Comparison of ENCODE assay signal across 8 cellular contexts in genomic region chr21:45287438-45288391, GRCh38. TPM values are rescaled to one million over a fixed set of nuclear protein-coding genes. Genes with fewer than 3 reads are reported as not detected.
DNase-seq lines count a peak whose midpoint lies in the region; ATAC-seq, FAIRE-seq and TF ChIP-seq lines count a peak whose summit lies in the region.

Gene POFUT2 (minus strand): TSS chr21:45287895. CDS start chr21:45287871, 24 bp downstream.

- peak within 1 kb of the TSS; percentile 79 for H3K4ac ChIP-seq in IMR-90 (ENCODE audit: low read depth, low read length)

- peaks cover 33% of the 10 kb centered on the region for H3K36me3 ChIP-seq in IMR-90 (ENCODE audit: control insufficient read depth, insufficient read depth, low read length)
- H3K36me3 ChIP-seq in OCI-LY3 (replicated peaks; ENCODE audit: low read depth, low read length) = peaks cover 7% of the 10 kb centered on the region
- H3K36me3 ChIP-seq in endodermal cell (ENCODE audit: control insufficient read depth, insufficient read depth, low read length) = peaks cover 40% of the 10 kb centered on the region
- H3K36me3 ChIP-seq in mesodermal cell (ENCODE audit: control insufficient read depth, insufficient read depth, low read length) = peaks cover 51% of the 10 kb centered on the region

- H3K9ac ChIP-seq in IMR-90 (ENCODE audit: low read depth, low read length) = peak within 1 kb of the TSS; percentile 89
- peak within 1 kb of the TSS; percentile 57 for H3K9ac ChIP-seq in OCI-LY3 (ENCODE audit: low read length)
- H3K9ac ChIP-seq in endodermal cell (ENCODE audit: extremely low read depth, low read length, poor library complexity, severe bottlenecking) = peak within 1 kb of the TSS; percentile 77

- 0 out of 2 replicates have a peak, but pooled peaks cover 6% of the 10 kb centered on the region for H3K9me1 ChIP-seq in IMR-90 (ENCODE audit: insufficient read depth, low read length)

- 3% methylated on average over 8 of the region's 90 CpGs; no CpG with 5 or more reads in 1 of the 2 experiments for WGBS in IMR-90 (ENCODE audit: extremely low coverage in 2 of 2, insufficient read length in 1 of 2), 2 experiments
- 0 to 1% methylated on average over 20 to 85 of the region's 90 CpGs for WGBS in endodermal cell (ENCODE audit: insufficient coverage in 1 of 2, insufficient read length in 1 of 2), 2 experiments
- WGBS in mesodermal cell (ENCODE audit: insufficient coverage in 2 of 2), 2 experiments = 0 to 1% methylated on average over 40 to 49 of the region's 90 CpGs

- H3K4me2 ChIP-seq in IMR-90 (ENCODE audit: low read depth, low read length) (peak within 1 kb of the TSS; percentile 96), OCI-LY3 (ENCODE audit: low read length) (peak within 1 kb of the TSS; percentile 62)

- no peaks in the 10 kb centered on the region for H3K27me3 ChIP-seq in IMR-90 (ENCODE audit: control insufficient read depth, insufficient read depth, low read length)
- H3K27me3 ChIP-seq in OCI-LY3 (ENCODE audit: low read depth, low read length) = no peaks in the 10 kb centered on the region
- no peaks in the 10 kb centered on the region for H3K27me3 ChIP-seq in endodermal cell (ENCODE audit: control insufficient read depth, insufficient read depth, low read length, poor library complexity, severe bottlenecking)

- H3K23ac ChIP-seq in IMR-90 (ENCODE audit: low read depth, low read length) = peak within 1 kb of the TSS; percentile 85; the same call in 1 of the 2 replicates

- ATAC-seq in GM21528 (IDR thresholded peaks at IDR 0.05; ENCODE audit: low FRiP score, unreplicated experiment) (peak; percentile 72), IMR-90 (ENCODE audit: low read depth) (peak; percentile 75)

- intact Hi-C loops in IMR-90 (cut with micrococcal nuclease) = no loop called here

- no peak within 1 kb of the TSS for H2BK15ac ChIP-seq in IMR-90 (ENCODE audit: low read depth, low read length)

- H3K9me3 Mint-ChIP-seq in endodermal cell = no peaks in the 10 kb centered on the region

- no peak for FAIRE-seq in D721Med (lab: Jason Lieb, UNC)

- peaks cover 6% of the 10 kb centered on the region; the same call in 1 of the 2 replicates for H3K79me2 ChIP-seq in OCI-LY3 (ENCODE audit: low read length)

- H4K5ac ChIP-seq in IMR-90 (ENCODE audit: low read depth, low read length) = peak within 1 kb of the TSS; percentile 41; the same call in 1 of the 2 replicates

- peak within 1 kb of the TSS; percentile 94 for H2AK5ac ChIP-seq in IMR-90 (ENCODE audit: low read depth, low read length)

- TF ChIP-seq RAD21 in IMR-90 (IDR thresholded peaks at IDR 0.05; ENCODE audit: low read length) = no peak

- peak within 1 kb of the TSS; percentile 97 for H3K27ac ChIP-seq in IMR-90 (ENCODE audit: insufficient read depth, low read length)
- H3K27ac ChIP-seq in OCI-LY3 (ENCODE audit: low read length) = no peak within 1 kb of the TSS
- H3K27ac ChIP-seq in endodermal cell (ENCODE audit: low read depth, low read length) = peak within 1 kb of the TSS; percentile 83
- peak within 1 kb of the TSS; percentile 92 for H3K27ac ChIP-seq in mesodermal cell (ENCODE audit: low read depth, low read length, severe bottlenecking)

- peak; percentile 96 for TF ChIP-seq POLR2A in IMR-90 (IDR thresholded peaks at IDR 0.05; ENCODE audit: low read depth, low read length)

- H4K20me1 ChIP-seq in IMR-90 (ENCODE audit: insufficient read depth, low read length) (peaks cover 45% of the 10 kb centered on the region), OCI-LY3 (ENCODE audit: insufficient read depth, low read length) (no peaks in the 10 kb centered on the region)

- H4K91ac ChIP-seq in IMR-90 (ENCODE audit: insufficient read depth, low read depth, low read length) = peak within 1 kb of the TSS; percentile 72; the same call in 1 of the 2 replicates

- H2AK9ac ChIP-seq in IMR-90 (replicated peaks; ENCODE audit: low read depth, low read length, poor library complexity) = peak within 1 kb of the TSS; percentile 100

- CTCF ChIA-PET in IMR-90 (lab: Yijun Ruan, JAX) = interaction anchor here (0.6 to 1.0 kb wide), 3 partner anchors 147 to 998 kb away, joined by 3 to 4 read pairs (median 3); partner anchors contain the start of genes MCM3AP and YBEY

- POLR2A ChIA-PET in IMR-90 (lab: Charles Lee; ENCODE audit: unreplicated experiment) = interaction anchor here (0.5 to 0.6 kb wide), 5 partner anchors 106 to 338 kb away, joined by 3 to 18 read pairs (median 5); no protein-coding TSS in a partner anchor

- H3K27me3 Mint-ChIP-seq in endodermal cell (ENCODE audit: insufficient read depth) = no peaks in the 10 kb centered on the region

- peaks cover 31 to 67% of the 10 kb centered on the region in 2 experiments; a peak in 3 of 4 replicates for H3K79me1 ChIP-seq in IMR-90 (ENCODE audit: low read depth in 1 of 2, low read length in 2 of 2)

- H3K14ac ChIP-seq in IMR-90 (replicated peaks; ENCODE audit: low read depth, low read length) = peak within 1 kb of the TSS; percentile 57; the same call in 1 of the 2 replicates

- BruUV-seq in IMR-90 (replicated peaks; lab: Mats Ljungman, UMichigan) = no TSS peak

- peak within 1 kb of the TSS; percentile 94 for H2AFZ ChIP-seq in IMR-90 (replicated peaks; ENCODE audit: low read length, poor library complexity)
- no peak within 1 kb of the TSS for H2AFZ ChIP-seq in OCI-LY3 (ENCODE audit: low read depth, low read length)

- no peaks in the 10 kb centered on the region for H3K9me3 ChIP-seq in IMR-90 (ENCODE audit: control insufficient read depth, insufficient read depth, low read length)
- no peaks in the 10 kb centered on the region for H3K9me3 ChIP-seq in OCI-LY3 (ENCODE audit: insufficient read depth, low read length)
- no peaks in the 10 kb centered on the region for H3K9me3 ChIP-seq in endodermal cell (ENCODE audit: control insufficient read depth, low read length)
- no peaks in the 10 kb centered on the region for H3K9me3 ChIP-seq in mesodermal cell (ENCODE audit: control insufficient read depth, low read length)

- H3K18ac ChIP-seq in IMR-90 (ENCODE audit: low read depth, low read length) = peak within 1 kb of the TSS; percentile 48; the same call in 1 of the 2 replicates

- peak within 1 kb of the TSS in 1 of 2 experiments; percentile 90; a peak in 2 of 4 replicates for H4K8ac ChIP-seq in IMR-90 (ENCODE audit: low read depth in 2 of 2, low read length in 2 of 2)

- no peak for TF ChIP-seq CTCF in D721Med (IDR thresholded peaks at IDR 0.05; ENCODE audit: insufficient read depth, missing control alignments)
- 0 out of 2 replicates have a peak, but pooled peaks have one; percentile 15 for TF ChIP-seq CTCF in IMR-90 (conservative IDR thresholded peaks at IDR 0.05; ENCODE audit: low read depth, low read length)
- TF ChIP-seq CTCF in OCI-LY3 (IDR thresholded peaks at IDR 0.05; ENCODE audit: low read depth, low read length) = no peak
- no peak for TF ChIP-seq CTCF in endodermal cell (conservative IDR thresholded peaks at IDR 0.05)

- in situ Hi-C loops in IMR-90 (cut with MboI; ENCODE audit: low sequenced_read_pairs) = loop anchor here (10.0 kb wide), 1 partner anchor 143 kb away; no protein-coding TSS in a partner anchor

- H3K36me3 Mint-ChIP-seq in endodermal cell (ENCODE audit: low read depth) = peaks cover 38% of the 10 kb centered on the region

- peak within 1 kb of the TSS; percentile 88 for H2BK5ac ChIP-seq in IMR-90 (ENCODE audit: low read depth, low read length, poor library complexity, severe bottlenecking)

- H3K27ac Mint-ChIP-seq in endodermal cell = peak within 1 kb of the TSS; percentile 87

- dilution Hi-C loops in IMR-90 (cut with HindIII; ENCODE audit: low sequenced_read_pairs, unreplicated experiment) = no loop called here

- H3K56ac ChIP-seq in IMR-90 (ENCODE audit: extremely low read depth, insufficient read depth, low read length) = no peak within 1 kb of the TSS

- peak within 1 kb of the TSS; percentile 75 for H3K4me3 Mint-ChIP-seq in endodermal cell

- peaks cover 16% of the 10 kb centered on the region for H3K4me1 Mint-ChIP-seq in endodermal cell

- H3K4me3 ChIP-seq in IMR-90 (ENCODE audit: insufficient read depth, low read depth, low read length) (peak within 1 kb of the TSS; percentile 93), OCI-LY3 (ENCODE audit: low read length) (peak within 1 kb of the TSS; percentile 91), endodermal cell (ENCODE audit: low read length) (peak within 1 kb of the TSS; percentile 87), mesodermal cell (ENCODE audit: extremely low read depth, insufficient read depth, low read length, poor library complexity, severe bottlenecking) (peak within 1 kb of the TSS; percentile 82)

- no peak within 1 kb of the TSS for H2BK20ac ChIP-seq in IMR-90 (ENCODE audit: low read depth, low read length)

- peak; percentile 95 for DNase-seq in D721Med (ENCODE audit: insufficient read length, low spot score)
- DNase-seq in IMR-90 = peak; percentile 92
- DNase-seq in activated CD8-positive, alpha-beta memory T cell treated with anti-CD3 and anti-CD28 coated beads, Interleukin-2, amount 50 U/mL, for 4 hours = peak; percentile 99
- peak; percentile 99 for DNase-seq in endodermal cell
- peak; percentile 99 for DNase-seq in stimulated activated CD8-positive, alpha-beta memory T cell treated with anti-CD3 and anti-CD28 coated beads, Interleukin-15, amount 100 ng/mL, for 24 hours (ENCODE audit: low read depth)

- no peak within 1 kb of the TSS for H2BK120ac ChIP-seq in IMR-90 (ENCODE audit: low read depth, low read length)

- H3K4me1 ChIP-seq in IMR-90 (ENCODE audit: control insufficient read depth, insufficient read depth, low read length) (peaks cover 11% of the 10 kb centered on the region), OCI-LY3 (ENCODE audit: low read length) (no peaks in the 10 kb centered on the region), endodermal cell (ENCODE audit: control insufficient read depth, insufficient read depth, low read length) (peaks cover 6% of the 10 kb centered on the region), mesodermal cell (ENCODE audit: control insufficient read depth, insufficient read depth, low read length, poor library complexity, severe bottlenecking) (peaks cover 18% of the 10 kb centered on the region)

TF ChIP-seq in IMR-90, 13 proteins besides CTCF, POLR2A, EP300 and RAD21 (continues in another document):
- TF ChIP-seq CHD1 (IDR thresholded peaks at IDR 0.05; ENCODE audit: low read depth, low read length) = peak; percentile 93; the same call in 1 of the 2 replicates
- TF ChIP-seq FOS (IDR thresholded peaks at IDR 0.05; ENCODE audit: low read depth, low read length) = no peak
- no peak for TF ChIP-seq BHLHE40 (IDR thresholded peaks at IDR 0.05; ENCODE audit: low read depth, low read length)
- TF ChIP-seq RFX5 (IDR thresholded peaks at IDR 0.05; ENCODE audit: low read depth, low read length) = no peak
- TF ChIP-seq NFE2L2 (IDR thresholded peaks at IDR 0.05; ENCODE audit: low read depth, low read length) = no peak
- TF ChIP-seq RCOR1 (IDR thresholded peaks at IDR 0.05; ENCODE audit: insufficient replicate concordance, low read length) = no peak

RNA-seq across cellular contexts. Expression of gene POFUT2, which starts in this region (rescaled TPM):
- 18.8 and 23.9 TPM in 2 replicates for total RNA-seq in IMR-90 (2012; rRNA removed)
- 58.5 and 59.3 TPM in 2 replicates for polyA plus RNA-seq in IMR-90 (2012; rRNA removed)
- polyA plus RNA-seq in IMR-90 (2012; cell fraction: cytosol; rRNA removed) = 46.5 and 53.6 TPM in 2 replicates
- polyA plus RNA-seq in IMR-90 (2012; cell fraction: nucleus; rRNA removed; ENCODE audit: low replicate concordance) = 236 and 251 TPM in 2 replicates
- 10 to 100 TPM; 49.0 to 73.3 TPM for total RNA-seq in endodermal cell
- 55.1 TPM for polyA plus RNA-seq in endodermal cell (2013, experiment 1 of 2)
- 46.9 TPM for polyA plus RNA-seq in endodermal cell (2013, experiment 2 of 2)
- 72.3 TPM for polyA plus RNA-seq in mesodermal cell (2013, experiment 1 of 2)
- 59.6 TPM for polyA plus RNA-seq in mesodermal cell (2013, experiment 2 of 2)
